ENCODE assay signal across 1 cellular context in the genomic region with DNA sequence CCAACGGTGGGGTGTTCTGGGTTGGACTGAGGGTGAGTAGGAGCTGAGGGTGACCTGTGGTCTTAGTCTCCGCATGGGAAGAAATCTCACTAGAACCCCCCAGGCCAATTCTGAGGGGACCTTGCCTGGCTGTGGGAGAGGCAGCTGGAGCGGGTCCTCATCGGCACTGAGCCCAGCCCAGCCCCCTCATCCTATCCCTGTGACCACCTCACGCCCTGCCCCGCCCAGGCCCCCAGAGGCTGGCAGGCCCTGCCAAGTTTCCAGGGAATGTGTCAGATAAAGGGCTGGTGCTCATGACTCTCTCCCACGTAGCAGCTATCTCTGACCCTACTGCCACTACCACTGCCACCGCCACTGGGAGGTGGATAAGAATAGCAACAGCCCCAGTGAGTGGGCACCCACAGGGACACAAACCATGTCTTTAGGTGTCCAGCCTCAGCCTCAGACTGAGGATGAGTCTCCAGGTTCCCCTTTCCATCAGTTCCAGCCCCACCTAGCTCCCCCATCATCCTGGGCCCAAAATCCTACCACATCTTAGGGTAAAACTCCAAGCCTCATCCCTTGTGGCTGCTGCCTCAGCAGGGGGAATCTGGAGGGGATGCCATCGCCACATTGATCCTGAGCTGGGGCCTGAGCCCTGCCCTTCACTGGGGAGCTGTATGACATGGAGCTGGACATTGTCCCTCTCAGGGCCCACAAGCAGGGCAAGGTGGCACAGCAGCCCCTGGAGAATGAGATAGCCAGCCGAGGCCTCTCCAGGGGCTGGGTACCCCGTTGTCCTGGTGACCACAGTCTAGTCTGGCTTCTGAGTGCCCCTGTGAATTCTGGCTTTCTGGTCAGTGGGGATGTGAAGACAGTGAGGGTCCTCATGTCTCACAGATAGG.
TF ChIP-seq lines count a peak whose summit lies in the region.

No MANE protein-coding gene starts in this region.

TF ChIP-seq in HepG2, 621 proteins besides CTCF, POLR2A, EP300 and RAD21 (continued from another document):
- TF ChIP-seq, protein P1, sequence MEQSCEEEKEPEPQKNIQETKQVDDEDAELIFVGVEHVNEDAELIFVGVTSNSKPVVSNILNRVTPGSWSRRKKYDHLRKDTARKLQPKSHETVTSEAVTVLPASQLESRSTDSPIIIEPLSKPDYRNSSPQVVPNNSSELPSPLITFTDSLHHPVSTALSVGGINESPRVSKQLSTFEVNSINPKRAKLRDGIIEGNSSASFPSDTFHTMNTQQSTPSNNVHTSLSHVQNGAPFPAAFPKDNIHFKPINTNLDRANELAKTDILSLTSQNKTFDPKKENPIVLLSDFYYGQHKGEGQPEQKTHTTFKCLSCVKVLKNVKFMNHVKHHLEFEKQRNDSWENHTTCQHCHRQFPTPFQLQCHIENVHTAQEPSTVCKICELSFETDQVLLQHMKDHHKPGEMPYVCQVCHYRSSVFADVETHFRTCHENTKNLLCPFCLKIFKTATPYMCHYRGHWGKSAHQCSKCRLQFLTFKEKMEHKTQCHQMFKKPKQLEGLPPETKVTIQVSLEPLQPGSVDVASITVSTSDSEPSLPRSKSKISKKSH (CRISPR knock-in tag; IDR thresholded peaks at IDR 0.05; ENCODE audit: borderline replicate concordance): peak; percentile 14; the same call in 1 of the 2 replicates
TF ChIP-seq in HepG2: peak in this region for 10.
